ENCODE assay signal across 8 cellular contexts in genomic region chr5:176825957-176826356, GRCh38. TPM values are rescaled to one million over a fixed set of nuclear protein-coding genes. Genes with fewer than 3 reads are reported as not detected.
"Had no signal": no experiment of that assay in that cellular context is flagged by ENCODE, and none has a peak within 500 bp of the region (broad histone marks: within the 10 kb centered on the region; RNA-seq: fewer than 3 reads in every experiment).

No MANE protein-coding gene starts in this region.

- H3K9me3 Mint-ChIP-seq: GM23338, HFFc6 had no signal

- H3K27ac ChIP-seq: HL-60 had no signal

- H3K4me3 Mint-ChIP-seq: GM23338, HFFc6 had no signal

- H3K4me3 ChIP-seq: GM23338, HAP-1, K562 had no signal

- H3K36me3 ChIP-seq: HAP-1 had no signal

- H2AFZ ChIP-seq: GM23338 had no signal

- H3K4me2 ChIP-seq: GM23338 had no signal

- H3K9me3 ChIP-seq: HAP-1 had no signal

- H3K27ac Mint-ChIP-seq: GM23338, HFFc6 had no signal

- H3K4me1 ChIP-seq: HAP-1 had no signal

- ATAC-seq: GM23338, HCT116, K562 had no signal

- DNase-seq: H7, HFFc6, IMR-90 had no signal

RNA-seq across cellular contexts. Expression of gene UNC5A, which starts 15.6 kb away (rescaled TPM):
- total RNA-seq: HFFc6, IMR-90, K562 had no signal
- polyA plus RNA-seq: IMR-90, K562 had no signal
